20 cellular contexts compared by ENCODE assay signal in the genomic region with DNA sequence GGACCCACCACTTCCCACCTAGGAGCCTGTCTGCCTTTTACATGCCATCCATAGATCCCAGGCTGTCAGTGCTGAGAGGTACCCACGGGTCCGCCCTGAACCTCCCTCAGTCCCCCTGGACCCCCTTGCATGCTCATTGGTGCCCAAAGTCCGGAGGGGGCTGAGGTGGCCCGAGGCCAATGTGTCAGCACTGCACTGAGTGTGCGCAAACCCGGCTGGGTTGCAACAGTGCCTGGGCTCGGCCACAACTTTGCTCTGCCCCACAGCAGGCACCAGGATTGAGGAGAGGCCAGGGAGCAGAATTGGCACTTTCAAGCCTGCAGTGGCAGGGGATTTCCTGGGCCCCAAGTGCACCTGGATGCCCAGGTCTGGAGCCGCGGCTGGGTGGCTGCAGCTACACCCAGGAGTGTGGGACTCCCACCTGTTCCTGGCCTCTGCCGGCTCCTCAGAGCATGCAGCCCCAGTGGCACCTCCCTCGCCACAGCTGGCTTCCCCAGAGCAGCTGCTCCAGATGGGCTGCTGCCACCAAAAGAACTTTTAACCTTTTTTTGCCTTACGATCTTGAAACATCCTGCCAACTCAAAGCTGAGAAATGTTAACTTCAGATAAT.
"Had no signal": no experiment of that assay in that cellular context is flagged by ENCODE, and none has a peak within 500 bp of the region (broad histone marks: within the 10 kb centered on the region; RNA-seq: fewer than 3 reads in every experiment).

No MANE protein-coding gene starts in this region.

- ATAC-seq: psoas muscle, right cardiac atrium had no signal

- H3K27me3 ChIP-seq: cardiac muscle cell, esophagus muscularis mucosa had no signal

- H3K4me3 Mint-ChIP-seq: activated B cell treated with CpG ODN at 0.5 μM for 24 hours; activated CD4-positive, alpha-beta memory T cell treated with anti-CD3 and anti-CD28 coated beads for 36 hours; activated naive CD8-positive, alpha-beta T cell treated with anti-CD3 and anti-CD28 coated beads for 36 hours; activated T-helper 1 cell treated with anti-CD3 and anti-CD28 coated beads, Interleukin-12 subunit alpha, Interleukin-12 subunit beta, Interleukin-2, Interleukin-4 antibody, amounts not matched to agents 30 ng/mL and 10 ng/mL and 1 ng/mL, durations not matched to agents 14 hours and 24 hours and 36 hours; immature natural killer cell; type B pancreatic cell had no signal

- H3K9me3 ChIP-seq: esophagus muscularis mucosa, psoas muscle had no signal

- H3K27ac Mint-ChIP-seq: activated B cell treated with CpG ODN at 0.5 μM for 24 hours; activated CD4-positive, alpha-beta memory T cell treated with anti-CD3 and anti-CD28 coated beads for 36 hours; activated naive CD8-positive, alpha-beta T cell treated with anti-CD3 and anti-CD28 coated beads for 36 hours; activated T-helper 1 cell treated with anti-CD3 and anti-CD28 coated beads, Interleukin-12 subunit alpha, Interleukin-12 subunit beta, Interleukin-2, Interleukin-4 antibody, amounts not matched to agents 30 ng/mL and 10 ng/mL and 1 ng/mL, durations not matched to agents 14 hours and 24 hours and 36 hours; immature natural killer cell; type B pancreatic cell had no signal

- H3K27me3 Mint-ChIP-seq: activated B cell treated with CpG ODN at 0.5 μM for 24 hours; activated CD4-positive, alpha-beta memory T cell treated with anti-CD3 and anti-CD28 coated beads for 36 hours; activated naive CD8-positive, alpha-beta T cell treated with anti-CD3 and anti-CD28 coated beads for 36 hours; type B pancreatic cell had no signal

- H3K36me3 ChIP-seq: cardiac muscle cell, esophagus muscularis mucosa, stomach had no signal

- H3K4me3 ChIP-seq: cardiac muscle cell, esophagus muscularis mucosa, psoas muscle, skin epidermis, stomach had no signal

- H3K36me3 Mint-ChIP-seq: activated CD4-positive, alpha-beta memory T cell treated with anti-CD3 and anti-CD28 coated beads for 36 hours; activated naive CD8-positive, alpha-beta T cell treated with anti-CD3 and anti-CD28 coated beads for 36 hours; immature natural killer cell; type B pancreatic cell had no signal

- H3K9me3 Mint-ChIP-seq: activated B cell treated with CpG ODN at 0.5 μM for 24 hours; activated CD4-positive, alpha-beta memory T cell treated with anti-CD3 and anti-CD28 coated beads for 36 hours; activated naive CD8-positive, alpha-beta T cell treated with anti-CD3 and anti-CD28 coated beads for 36 hours; activated T-helper 1 cell treated with anti-CD3 and anti-CD28 coated beads, Interleukin-12 subunit alpha, Interleukin-12 subunit beta, Interleukin-2, Interleukin-4 antibody, amounts not matched to agents 30 ng/mL and 10 ng/mL and 1 ng/mL, durations not matched to agents 14 hours and 24 hours and 36 hours; type B pancreatic cell had no signal

- H3K27ac ChIP-seq: cardiac muscle cell, esophagus muscularis mucosa, psoas muscle, skin epidermis, stomach had no signal

- DNase-seq: activated B cell treated with CpG ODN at 0.5 μM for 24 hours; activated CD4-positive, alpha-beta memory T cell treated with anti-CD3 and anti-CD28 coated beads for 36 hours; activated CD4-positive, alpha-beta T cell treated with anti-CD3 and anti-CD28 coated beads for 4 hours; activated naive CD8-positive, alpha-beta T cell treated with anti-CD3 and anti-CD28 coated beads for 36 hours; activated T-cell treated with anti-CD3 and anti-CD28 coated beads for 4 hours; amniotic stem cell; dermis blood vessel endothelial cell; effector memory CD4-positive, alpha-beta T cell; immature natural killer cell; psoas muscle; right cardiac atrium; stimulated activated CD4-positive, alpha-beta T cell treated with anti-CD3 and anti-CD28 coated beads, Interleukin-15, amount 100 ng/mL, for 24 hours; stimulated activated CD4-positive, alpha-beta T cell treated with anti-CD3 and anti-CD28 coated beads, Interleukin-2, amount 100 ng/mL, for 48 hours; stomach; T-helper 2 cell had no signal

- H3K4me1 Mint-ChIP-seq: activated B cell treated with CpG ODN at 0.5 μM for 24 hours; activated naive CD8-positive, alpha-beta T cell treated with anti-CD3 and anti-CD28 coated beads for 36 hours; immature natural killer cell had no signal

- H3K4me1 ChIP-seq: esophagus muscularis mucosa, psoas muscle, stomach had no signal
